In the genomic region with DNA sequence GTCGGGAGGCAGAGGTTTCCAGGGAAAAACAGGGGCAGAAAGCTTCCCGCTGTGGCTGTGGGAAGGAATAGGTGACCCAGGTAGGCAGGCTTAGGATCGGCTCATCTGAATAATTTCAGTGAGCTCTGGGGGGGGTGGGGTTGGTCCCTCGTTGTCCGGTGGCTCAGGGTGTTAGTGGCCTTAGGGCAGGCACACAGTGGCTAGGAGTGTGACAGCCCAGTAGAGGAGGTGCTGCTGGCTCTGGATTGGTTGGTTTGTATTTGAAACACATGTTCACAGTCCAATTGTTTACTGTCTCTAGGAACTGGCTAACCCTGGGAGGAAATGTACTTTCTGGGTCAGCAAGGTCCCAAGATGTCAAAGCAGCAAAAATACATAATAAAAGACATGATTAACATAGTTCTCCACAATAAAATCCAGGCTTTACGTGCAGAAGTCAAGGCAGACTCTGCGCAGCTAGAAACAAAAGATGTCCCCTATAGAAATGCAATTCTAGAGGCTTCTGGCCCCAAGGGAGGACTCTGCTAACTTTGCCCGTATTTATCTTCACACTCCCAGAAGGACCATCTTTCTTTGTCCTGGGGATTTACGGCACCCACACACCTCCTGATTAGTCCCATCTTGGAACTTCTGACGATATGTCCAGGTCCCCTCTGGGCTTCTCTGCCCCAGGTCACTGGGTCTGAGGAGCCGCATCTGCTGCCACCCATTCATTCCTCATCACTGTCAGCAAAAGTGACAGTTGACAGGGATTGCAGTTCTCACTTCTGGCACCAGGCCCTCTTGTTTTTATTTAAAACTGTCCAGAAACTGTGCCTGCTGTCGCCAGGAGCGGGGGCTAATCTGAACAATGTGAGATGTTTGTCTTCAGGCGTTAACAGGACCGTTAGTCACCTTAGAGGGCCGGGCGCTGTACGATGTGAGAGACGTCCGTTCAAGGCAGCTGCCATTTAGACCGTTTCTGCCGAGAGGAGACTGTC, we compare ENCODE assay signal across 16 cellular contexts. TPM values are rescaled to one million over a fixed set of nuclear protein-coding genes. Genes with fewer than 3 reads are reported as not detected.
DNase-seq lines count a peak whose midpoint lies in the region; ATAC-seq and TF ChIP-seq lines count a peak whose summit lies in the region.
"Had no signal": no experiment of that assay in that cellular context is flagged by ENCODE, and none has a peak within 500 bp of the region (broad histone marks: within the 10 kb centered on the region; RNA-seq: fewer than 3 reads in every experiment).

No MANE protein-coding gene starts in this region.

- CTCF ChIA-PET in HCT116 (lab: Charles Lee), result interaction anchor here (0.7 to 1.4 kb wide), 2 partner anchors 10 to 48 kb away, joined by 3 read pairs; no protein-coding TSS in a partner anchor

- TF ChIP-seq CTCF in HCT116 (IDR thresholded peaks at IDR 0.05 in 2 of 3, conservative IDR thresholded peaks at IDR 0.05 in 1 of 3; ENCODE audit: borderline replicate concordance in 1 of 3, insufficient read depth in 1 of 3, low read depth in 2 of 3, low read length in 2 of 3) (no peak), fibroblast of lung (conservative IDR thresholded peaks at IDR 0.05 in 1 of 2, IDR thresholded peaks at IDR 0.05 in 1 of 2; ENCODE audit: low read depth in 1 of 2, low read length in 2 of 2) (no peak), osteoblast (IDR thresholded peaks at IDR 0.05; ENCODE audit: extremely low read depth, low read depth, low read length) (no peak), GM13977 (IDR thresholded peaks at IDR 0.05; ENCODE audit: extremely low read depth, insufficient read depth, missing control alignments) (no peak), thyroid gland (IDR thresholded peaks at IDR 0.05) (no peak)

- BruUV-seq in HCT116 (replicated peaks; lab: Mats Ljungman, UMichigan), result no TSS peak

- 63% methylated on average over 22 of the region's 22 CpGs for WGBS in thyroid gland, 2 donors

- H3K27ac ChIP-seq in HCT116 (ENCODE audit: low read depth, low read length), result no peak overlapping the region
- H3K27ac ChIP-seq in fibroblast of lung (ENCODE audit: insufficient read depth, low read length), result no peak overlapping the region
- no peak overlapping the region for H3K27ac ChIP-seq in osteoblast (ENCODE audit: low read depth, low read length)
- no peak overlapping the region for H3K27ac ChIP-seq in thyroid gland

- H2AFZ ChIP-seq in HCT116 (ENCODE audit: low read depth, low read length, poor library complexity, severe bottlenecking) (no peak overlapping the region), fibroblast of lung (ENCODE audit: low read length) (peak overlapping the region; percentile 36), osteoblast (ENCODE audit: low read length) (peak overlapping the region; percentile 71)

- H3K9ac ChIP-seq in HCT116 (ENCODE audit: low read length), result no peak overlapping the region
- no peak overlapping the region for H3K9ac ChIP-seq in fibroblast of lung (ENCODE audit: insufficient read depth, low read length)

- no peaks in the 10 kb centered on the region for H3K79me2 ChIP-seq in HCT116 (ENCODE audit: insufficient read depth, low read length)
- no peaks in the 10 kb centered on the region for H3K79me2 ChIP-seq in fibroblast of lung (ENCODE audit: control insufficient read depth, insufficient read depth, low read length)
- no peaks in the 10 kb centered on the region for H3K79me2 ChIP-seq in osteoblast (ENCODE audit: insufficient read depth, low read length)

- no peak for TF ChIP-seq POLR2A in HCT116 (IDR thresholded peaks at IDR 0.05; ENCODE audit: borderline replicate concordance, extremely low read depth, insufficient read depth, insufficient read length)
- TF ChIP-seq POLR2A in thyroid gland (IDR thresholded peaks at IDR 0.05), result no peak

- H4K20me1 ChIP-seq in HCT116 (ENCODE audit: insufficient read depth) (no peaks in the 10 kb centered on the region), fibroblast of lung (ENCODE audit: control insufficient read depth, extremely low read depth, insufficient read depth, low read length) (no peaks in the 10 kb centered on the region), osteoblast (ENCODE audit: insufficient read depth, low read length) (no peaks in the 10 kb centered on the region)

- H3K4me1 ChIP-seq in HCT116 (ENCODE audit: control insufficient read depth in 1 of 2, insufficient read depth in 2 of 2, low read length in 2 of 2) (peaks cover 0 to 14% of the 10 kb centered on the region in 2 experiments; a peak in 2 of 4 replicates), fibroblast of lung (ENCODE audit: control insufficient read depth, extremely low read depth, insufficient read depth, low read length) (peaks cover 22% of the 10 kb centered on the region), osteoblast (ENCODE audit: insufficient read depth, low read length) (peaks cover 25% of the 10 kb centered on the region), thyroid gland (no peaks in the 10 kb centered on the region)

- in situ Hi-C loops in GM13977 (cut with MboI; ENCODE audit: low pct_unique_long_range_greater_than_20kb, low sequenced_read_pairs, unreplicated experiment), result loop anchor here (25.0 kb wide), 1 partner anchor 660 kb away; no protein-coding TSS in a partner anchor

- no peaks in the 10 kb centered on the region for H3K9me2 ChIP-seq in HCT116 (ENCODE audit: insufficient read depth)

- no peak overlapping the region for H3K4me3 ChIP-seq in HCT116 (replicated peaks in 1 of 2; ENCODE audit: low read depth in 1 of 2, low read length in 2 of 2)
- no peak overlapping the region for H3K4me3 ChIP-seq in fibroblast of lung (replicated peaks in 1 of 4; ENCODE audit: control extremely low read depth in 1 of 4, insufficient read depth in 1 of 4, low read depth in 3 of 4, low read length in 4 of 4)
- H3K4me3 ChIP-seq in osteoblast (ENCODE audit: insufficient read depth, low read length), result no peak overlapping the region
- no peak overlapping the region for H3K4me3 ChIP-seq in thyroid gland (replicated peaks in 1 of 3)

- ATAC-seq in HCT116, result peak; percentile 54; the same call in 1 of the 2 replicates
- ATAC-seq: Right ventricle myocardium inferior, SK-N-SH treated with all-trans-retinoic acid at 6 μM for 48 hours had no signal

- TF ChIP-seq RAD21 in HCT116 (IDR thresholded peaks at IDR 0.05; ENCODE audit: low read depth), result no peak

- H3K9me3 ChIP-seq in HCT116 (ENCODE audit: control insufficient read depth in 1 of 2, insufficient read depth in 1 of 2, low read depth in 1 of 2, low read length in 2 of 2), result no peaks in the 10 kb centered on the region
- H3K9me3 ChIP-seq in fibroblast of lung (ENCODE audit: control insufficient read depth, insufficient read depth, low read depth, low read length), result no peaks in the 10 kb centered on the region
- H3K9me3 ChIP-seq in osteoblast (ENCODE audit: low read depth, low read length), result no peaks in the 10 kb centered on the region
- no peaks in the 10 kb centered on the region for H3K9me3 ChIP-seq in thyroid gland

- POLR2A ChIA-PET in HCT116 (lab: Charles Lee), result no interaction called here

- RAD21 ChIA-PET in HCT116 (lab: Charles Lee; ENCODE audit: low non-redundant PET in 1 of 2, low total read pairs in 2 of 2, uncharacterized antibody in 2 of 2, unreplicated experiment in 2 of 2), result no interaction called here

- H3K36me3 ChIP-seq in HCT116 (ENCODE audit: control insufficient read depth in 1 of 2, insufficient read depth in 2 of 2, low read length in 2 of 2) (no peaks in the 10 kb centered on the region), fibroblast of lung (ENCODE audit: control insufficient read depth, insufficient read depth, low read length) (no peaks in the 10 kb centered on the region), osteoblast (ENCODE audit: insufficient read depth, low read length) (no peaks in the 10 kb centered on the region), thyroid gland (no peaks in the 10 kb centered on the region)

- intact Hi-C loops in HCT116 (cut with micrococcal nuclease) (no loop called here), thyroid gland (cut with DNase I) (no loop called here)

- H3K4me2 ChIP-seq in HCT116 (ENCODE audit: low read length) (no peak overlapping the region), fibroblast of lung (ENCODE audit: extremely low read depth, insufficient read depth, low read length) (peak overlapping the region; percentile 8), osteoblast (ENCODE audit: insufficient read depth, low read length) (peak overlapping the region; percentile 6)

- H3K27me3 ChIP-seq in HCT116 (ENCODE audit: insufficient read depth, low read length), result no peaks in the 10 kb centered on the region
- no peaks in the 10 kb centered on the region for H3K27me3 ChIP-seq in fibroblast of lung (ENCODE audit: control insufficient read depth, insufficient read depth, low read length)
- H3K27me3 ChIP-seq in osteoblast (ENCODE audit: insufficient read depth, low read length), result peaks cover 6% of the 10 kb centered on the region
- H3K27me3 ChIP-seq in thyroid gland, result no peaks in the 10 kb centered on the region

- DNase-seq in HCT116 (ENCODE audit: low read depth, low spot score) (no peak), RPMI8226 (peak; percentile 26), fibroblast of lung (ENCODE audit: low read depth in 2 of 2) (no peak), osteoblast (ENCODE audit: insufficient read length, low spot score, missing footprints) (no peak), GM13977 (ENCODE audit: low spot score) (no peak), thyroid gland (no peak)
- DNase-seq in activated CD4-positive, alpha-beta T cell treated with anti-CD3 and anti-CD28 coated beads for 1 hour, result no peak
- DNase-seq: EL, NCI-H1417 treated with DMSO at 0.1 percent for 48 hours, NCI-H2029 treated with DMSO at 0.1 percent for 48 hours, NCI-H2227 treated with DMSO at 0.1 percent for 48 hours, NCI-H524 had no signal

RNA-seq across cellular contexts. Expression of a gene that starts 18.7 kb away (rescaled TPM):
- total RNA-seq in HCT116 (2021; ENCODE audit: unreplicated experiment) (6.4 TPM), fibroblast of lung (9.2 and 10.1 TPM in 2 replicates), osteoblast (9.7 and 10.5 TPM in 2 replicates), thyroid gland (1 to 10 TPM; 6.7 to 7.8 (median 7.6) TPM)
- polyA plus RNA-seq in HCT116 (2012), result 2.9 and 3.4 TPM in 2 replicates
- 3.7 and 4.5 TPM in 2 replicates for polyA plus RNA-seq in fibroblast of lung
- polyA plus RNA-seq in fibroblast of lung (2012), result 3.3 and 4.0 TPM in 2 replicates
- 5.4 and 7.3 TPM in 2 replicates for polyA minus RNA-seq in fibroblast of lung (ENCODE audit: low replicate concordance)

RNA-seq across cellular contexts. Expression of a gene that starts 19.0 kb away (rescaled TPM):
- 65.5 TPM for total RNA-seq in HCT116 (2021; ENCODE audit: unreplicated experiment)
- 34.6 and 52.8 TPM in 2 replicates for polyA plus RNA-seq in HCT116 (2012)
- 53.2 and 60.9 TPM in 2 replicates for total RNA-seq in fibroblast of lung
- 89.1 and 103 TPM in 2 replicates for polyA plus RNA-seq in fibroblast of lung
- polyA plus RNA-seq in fibroblast of lung (2012), result 66.0 and 68.9 TPM in 2 replicates
- polyA minus RNA-seq in fibroblast of lung (ENCODE audit: low replicate concordance), result 5.9 and 6.6 TPM in 2 replicates
- total RNA-seq in osteoblast, result 43.3 and 53.2 TPM in 2 replicates
- total RNA-seq in thyroid gland, result 10 to 100 TPM; 48.8 to 83.1 (median 60.2) TPM

RNA-seq across cellular contexts. Expression of a gene that starts 45.6 kb away (rescaled TPM):
- total RNA-seq in HCT116 (2021; ENCODE audit: unreplicated experiment) (54.6 TPM), fibroblast of lung (9.9 and 26.5 TPM in 2 replicates), osteoblast (13.6 and 16.3 TPM in 2 replicates), thyroid gland (under 1 TPM in 1 of 4 donors, not detected in 3; 0.13 TPM)
- 80.8 and 83.2 TPM in 2 replicates for polyA plus RNA-seq in HCT116 (2012)
- polyA plus RNA-seq in fibroblast of lung, result 0.73 and 1.8 TPM in 2 replicates
- polyA plus RNA-seq in fibroblast of lung (2012), result 0.76 and 3.2 TPM in 2 replicates
- polyA minus RNA-seq in fibroblast of lung (ENCODE audit: low replicate concordance), result 1.1 and 2.6 TPM in 2 replicates
- total RNA-seq: HT-29 had no signal
- polyA plus RNA-seq: CD14-positive monocyte had no signal

RNA-seq across cellular contexts. Expression of a gene that starts 46.1 kb away (rescaled TPM):
- 85.9 TPM for total RNA-seq in HCT116 (2021; ENCODE audit: unreplicated experiment)
- 34.3 and 46.9 TPM in 2 replicates for polyA plus RNA-seq in HCT116 (2012)
- total RNA-seq in fibroblast of lung, result 32.1 and 40.0 TPM in 2 replicates
- polyA plus RNA-seq in fibroblast of lung, result 25.7 and 29.4 TPM in 2 replicates
- polyA plus RNA-seq in fibroblast of lung (2012), result 33.8 and 34.1 TPM in 2 replicates
- polyA minus RNA-seq in fibroblast of lung (ENCODE audit: low replicate concordance), result 35.2 and 46.4 TPM in 2 replicates
- 23.5 and 26.2 TPM in 2 replicates for total RNA-seq in osteoblast
- 10 to 100 TPM; 55.5 to 68.9 (median 63.5) TPM for total RNA-seq in thyroid gland
